Comparison of ENCODE assay signal across 8 cellular contexts in genomic region chr13:40983269-40983668, GRCh38. TPM values are rescaled to one million over a fixed set of nuclear protein-coding genes. Genes with fewer than 3 reads are reported as not detected.
DNase-seq lines count a peak whose midpoint lies in the region; ATAC-seq and TF ChIP-seq lines count a peak whose summit lies in the region.

No MANE protein-coding gene starts in this region.

- H3K4me1 ChIP-seq in heart left ventricle (peaks cover 19 to 91% (median 53%) of the 10 kb centered on the region in 12 donors), colonic mucosa (peaks cover 19% of the 10 kb centered on the region), muscle layer of colon (ENCODE audit: insufficient read depth, low read length) (peaks cover 36% of the 10 kb centered on the region), uterus (no peaks in the 10 kb centered on the region)

- H3K9ac ChIP-seq in colonic mucosa (ENCODE audit: low read depth in 2 of 2, low read length in 2 of 2) (no peak overlapping the region), muscle layer of colon (ENCODE audit: low read length) (no peak overlapping the region)

- H3K36me3 ChIP-seq in heart left ventricle (peaks cover 0 to 5% (median 0%) of the 10 kb centered on the region in 9 donors), colonic mucosa (no peaks in the 10 kb centered on the region), muscle layer of colon (ENCODE audit: insufficient read depth, low read length) (no peaks in the 10 kb centered on the region), uterus (no peaks in the 10 kb centered on the region)

- H3K9me3 ChIP-seq in heart left ventricle (no peaks in the 10 kb centered on the region), colonic mucosa (no peaks in the 10 kb centered on the region), muscle layer of colon (ENCODE audit: low read length) (no peaks in the 10 kb centered on the region), uterus (no peaks in the 10 kb centered on the region)

- intact Hi-C loops in heart left ventricle (cut with DNase I), result loop anchor here in 5 of 10 donors (5.0 to 10.0 kb wide), 4 partner anchors 58 to 208 kb away; partner anchors contain the start of genes WBP4 (in 3 of the 5) and MRPS31 (in 1 of the 5)
- intact Hi-C loops in Right ventricle myocardium superior (cut with DNase I), result no loop called here
- intact Hi-C loops in colonic mucosa (cut with DNase I), result no loop called here
- intact Hi-C loops in uterus (cut with DNase I; ENCODE audit: low total_unique reads), result no loop called here

- H3K4me3 ChIP-seq in heart left ventricle (peak overlapping the region in 9 of 12 donors; percentile 36 to 57 (median 46)), colonic mucosa (no peak overlapping the region), muscle layer of colon (ENCODE audit: low read depth in 1 of 2, low read length in 2 of 2) (no peak overlapping the region), uterus (no peak overlapping the region)

- H3K27me3 ChIP-seq in heart left ventricle, result no peaks in the 10 kb centered on the region
- no peaks in the 10 kb centered on the region for H3K27me3 ChIP-seq in colonic mucosa
- no peaks in the 10 kb centered on the region for H3K27me3 ChIP-seq in muscle layer of colon (ENCODE audit: control insufficient read depth in 1 of 2, insufficient read depth in 2 of 2, low read length in 2 of 2)
- H3K27me3 ChIP-seq in uterus, result no peaks in the 10 kb centered on the region

- ATAC-seq in heart left ventricle, result peak in 2 of 4 donors; percentile 12 to 36
- ATAC-seq in Right ventricle myocardium superior (ENCODE audit: poor library complexity), result no peak
- no peak for ATAC-seq in HG02798 (IDR thresholded peaks at IDR 0.05; ENCODE audit: poor library complexity, unreplicated experiment)

- H3K27ac ChIP-seq in heart left ventricle (peak overlapping the region; percentile 73 to 95 (median 82)), colonic mucosa (peak overlapping the region; percentile 70), muscle layer of colon (ENCODE audit: low read depth, low read length) (peak overlapping the region; percentile 45), uterus (peak overlapping the region; percentile 58 to 91)

- no peak for TF ChIP-seq CTCF in heart left ventricle (IDR thresholded peaks at IDR 0.05)
- TF ChIP-seq CTCF in colonic mucosa (IDR thresholded peaks at IDR 0.05), result no peak
- no peak for TF ChIP-seq CTCF in uterus (IDR thresholded peaks at IDR 0.05)

- 18 to 35% (median 25%) methylated on average over 2 of the region's 2 CpGs for WGBS in heart left ventricle, 4 donors

- TF ChIP-seq POLR2A in heart left ventricle (IDR thresholded peaks at IDR 0.05), result no peak
- TF ChIP-seq POLR2A in uterus (IDR thresholded peaks at IDR 0.05), result no peak

- DNase-seq in heart left ventricle (no peak), Right ventricle myocardium superior (no peak), colonic mucosa (no peak), uterus (no peak), Kasumi-1 (lab: John Stamatoyannopoulos, UW) (no peak), NCI-H345 treated with DMSO at 0.1 percent for 48 hours (lab: John Stamatoyannopoulos, UW; ENCODE audit: unreplicated experiment) (no peak)

RNA-seq across cellular contexts. Expression of gene ELF1, which starts 35.8 kb away (rescaled TPM):
- total RNA-seq in heart left ventricle, result 10 to 100 TPM; 28.6 to 75.4 (median 35.3) TPM
- 10 to 100 TPM in 1 of 2 donors, 1 to 10 TPM in 1; 7.7 to 19.4 TPM for polyA plus RNA-seq in heart left ventricle
- 33.9 TPM for total RNA-seq in Right ventricle myocardium superior
- 100 to 1,000 TPM in 1 of 2 donors, 10 to 100 TPM in 1; 72.2 to 120 TPM for total RNA-seq in colonic mucosa
- total RNA-seq in uterus, result 10 to 100 TPM; 61.5 to 96.1 (median 74.1) TPM

Comparison
In these comparisons a context has a peak if more than half of its experiments do, and no peak if none do; other contexts are left out.
1. H3K4me3 ChIP-seq: peak in heart left ventricle (9 of 12); none in colonic mucosa (single experiment), muscle layer of colon (0 of 2) and uterus (0 of 2).
2. Peak in every context shown above with its lines, with median percentiles within 50 percentile points of each other: H3K27ac ChIP-seq.